22 cellular contexts compared by ENCODE assay signal in genomic region chr7:50400114-50400513, GRCh38. TPM values are rescaled to one million over a fixed set of nuclear protein-coding genes. Genes with fewer than 3 reads are reported as not detected.
DNase-seq lines count a peak whose midpoint lies in the region; ATAC-seq, FAIRE-seq and TF ChIP-seq lines count a peak whose summit lies in the region.
"Had no signal": no experiment of that assay in that cellular context is flagged by ENCODE, and none has a peak within 500 bp of the region (broad histone marks: within the 10 kb centered on the region; RNA-seq: fewer than 3 reads in every experiment).

No MANE protein-coding gene starts in this region.

- no peak overlapping the region for H2AK5ac ChIP-seq in H1 (ENCODE audit: low read depth, low read length)

- H2BK12ac ChIP-seq in H1 (ENCODE audit: low read depth, low read length) = no peak overlapping the region

- CTCF ChIA-PET in H1 (lab: Charles Lee; ENCODE audit: partially characterized antibody) = interaction anchor here (1.4 kb wide), 1 partner anchor 17 kb away, joined by 4 read pairs; no protein-coding TSS in a partner anchor

- H3K14ac ChIP-seq in H1 (ENCODE audit: insufficient read length) = no peak overlapping the region

- H3K79me2 ChIP-seq in H1 (ENCODE audit: control insufficient read depth in 1 of 2, insufficient read depth in 2 of 2, low read length in 2 of 2) (no peaks in the 10 kb centered on the region), parathyroid adenoma (no peaks in the 10 kb centered on the region)

- no peak for ATAC-seq in GM18870 (IDR thresholded peaks at IDR 0.05; ENCODE audit: unreplicated experiment)
- ATAC-seq: activated naive CD4-positive, alpha-beta T cell treated with anti-CD3 and anti-CD28 coated beads, Interleukin-2, amount 50 U/mL, for 72 hours; heart left ventricle; left colon; naive thymus-derived CD8-positive, alpha-beta T cell; right cardiac atrium had no signal

- no peak overlapping the region for H3K56ac ChIP-seq in H1 (replicated peaks; ENCODE audit: insufficient read length, low read depth, low read length)

- H3K4me2 ChIP-seq in H1 (ENCODE audit: insufficient read depth in 1 of 2, low read depth in 2 of 2, low read length in 2 of 2) (no peak overlapping the region), parathyroid adenoma (ENCODE audit: low read length) (peak overlapping the region; percentile 28)

- TF ChIP-seq RAD21 in H1 (IDR thresholded peaks at IDR 0.05 in 1 of 2, conservative IDR thresholded peaks at IDR 0.05 in 1 of 2; ENCODE audit: low read depth in 2 of 2, low read length in 2 of 2) = no peak

- no peaks in the 10 kb centered on the region for H3K9me3 ChIP-seq in H1 (ENCODE audit: insufficient read depth in 2 of 2, low read depth in 1 of 2, low read length in 1 of 2)
- no peaks in the 10 kb centered on the region for H3K9me3 ChIP-seq in parathyroid adenoma (ENCODE audit: control insufficient read depth, low read length)
- no peaks in the 10 kb centered on the region for H3K9me3 ChIP-seq in stomach
- H3K9me3 ChIP-seq: heart left ventricle, MG63, ovary had no signal

- no peak overlapping the region for H4K91ac ChIP-seq in H1 (replicated peaks; ENCODE audit: insufficient read length, low read length)

- no peak overlapping the region for H2AFZ ChIP-seq in H1 (ENCODE audit: low read length)
- H2AFZ ChIP-seq in parathyroid adenoma = no peak overlapping the region
- H2AFZ ChIP-seq: GM23248 had no signal

- H3K23ac ChIP-seq in H1 (ENCODE audit: insufficient read length) = no peak overlapping the region

- no peaks in the 10 kb centered on the region for H3K27me3 ChIP-seq in H1 (replicated peaks in 1 of 4; ENCODE audit: control insufficient read depth in 3 of 4, extremely low read depth in 1 of 4, insufficient read depth in 3 of 4, low read length in 3 of 4)
- no peaks in the 10 kb centered on the region for H3K27me3 ChIP-seq in parathyroid adenoma (ENCODE audit: control insufficient read depth, insufficient read depth, low read length)
- H3K27me3 ChIP-seq in stomach = peaks cover 3 to 42% (median 6%) of the 10 kb centered on the region in 3 donors
- H3K27me3 ChIP-seq: MG63, ovary had no signal

- H3K4me3 ChIP-seq in H1 (ENCODE audit: extremely low read depth in 1 of 4, insufficient read depth in 2 of 4, low read depth in 3 of 4, low read length in 4 of 4) (no peak overlapping the region), parathyroid adenoma (ENCODE audit: low read depth, low read length) (no peak overlapping the region), stomach (no peak overlapping the region)
- H3K4me3 ChIP-seq: GM23248, heart left ventricle, MG63, ovary had no signal

- H3K23me2 ChIP-seq in H1 (ENCODE audit: low read depth, low read length) = no peaks in the 10 kb centered on the region

- TF ChIP-seq POLR2A in H1 (IDR thresholded peaks at IDR 0.05; ENCODE audit: control extremely low read depth in 1 of 2, low read depth in 2 of 2, low read length in 2 of 2) = no peak
- no peak for TF ChIP-seq POLR2A in stomach (IDR thresholded peaks at IDR 0.05)

- TF ChIP-seq EP300 in H1 (IDR thresholded peaks at IDR 0.05; ENCODE audit: borderline replicate concordance in 1 of 2, low read depth in 2 of 2, low read length in 2 of 2) (no peak), stomach (IDR thresholded peaks at IDR 0.05) (no peak)

- intact Hi-C loops in stomach (cut with DNase I; ENCODE audit: low total_unique reads) = no loop called here

- H3K18ac ChIP-seq in H1 (ENCODE audit: extremely low read depth, low read length) = no peak overlapping the region

- POLR2A ChIA-PET in H1 (lab: Charles Lee; ENCODE audit: partially characterized antibody) = no interaction called here

- no peaks in the 10 kb centered on the region; the same call in 1 of the 2 replicates for H3K79me1 ChIP-seq in H1 (ENCODE audit: low read depth, low read length)

- no peaks in the 10 kb centered on the region for H4K20me1 ChIP-seq in H1 (replicated peaks in 1 of 2; ENCODE audit: control insufficient read depth in 1 of 2, insufficient read depth in 2 of 2, low read length in 2 of 2)

- FAIRE-seq in H1 (lab: Jason Lieb, UNC) = no peak
- FAIRE-seq: D721Med had no signal

- H4K8ac ChIP-seq in H1 (ENCODE audit: extremely low read depth, insufficient read depth, low read length) = peak overlapping the region; percentile 65

- H2BK5ac ChIP-seq in H1 (ENCODE audit: low read depth, low read length) = no peak overlapping the region

- TF ChIP-seq CTCF in H1 (IDR thresholded peaks at IDR 0.05; ENCODE audit: control extremely low read depth in 1 of 3, insufficient read depth in 1 of 3, low read depth in 1 of 3, low read length in 3 of 3) = no peak
- TF ChIP-seq CTCF in parathyroid adenoma (IDR thresholded peaks at IDR 0.05) = no peak
- TF ChIP-seq CTCF in stomach (IDR thresholded peaks at IDR 0.05) = no peak

- H3K4ac ChIP-seq in H1 (replicated peaks; ENCODE audit: insufficient read length, low read depth, low read length) = no peak overlapping the region

- no peak overlapping the region for H2BK20ac ChIP-seq in H1 (ENCODE audit: low read length)

- 94% methylated on average over 25 of the region's 41 CpGs; no CpG with 5 or more reads in 1 of the 2 experiments for WGBS in H1 (ENCODE audit: extremely low coverage in 1 of 2, insufficient coverage in 1 of 2, insufficient read length in 1 of 2, insufficient replicate concordance in 2 of 2, low coverage in 1 of 2, low lambda C conversion rate in 2 of 2, missing lambda C conversion rate in 1 of 2), 2 experiments
- 19 to 57% (median 22%) methylated on average over 28 to 41 of the region's 41 CpGs; no CpG with 5 or more reads in 1 of the 5 donors for WGBS in stomach, 5 donors

- H3K36me3 ChIP-seq in H1 (ENCODE audit: control insufficient read depth in 2 of 4, insufficient read depth in 4 of 4, low read length in 3 of 4) = no peaks in the 10 kb centered on the region
- H3K36me3 ChIP-seq in parathyroid adenoma (ENCODE audit: control insufficient read depth, insufficient read depth, low read length) = no peaks in the 10 kb centered on the region
- H3K36me3 ChIP-seq in stomach = peaks cover 0 to 19% (median 17%) of the 10 kb centered on the region in 4 donors
- H3K36me3 ChIP-seq: MG63, ovary had no signal

- no peaks in the 10 kb centered on the region for H3K4me1 ChIP-seq in H1 (replicated peaks in 1 of 4; ENCODE audit: control insufficient read depth in 3 of 4, insufficient read depth in 4 of 4, low read length in 3 of 4)
- H3K4me1 ChIP-seq in parathyroid adenoma = no peaks in the 10 kb centered on the region
- peaks cover 0 to 15% (median 4%) of the 10 kb centered on the region in 4 donors for H3K4me1 ChIP-seq in stomach

- no peak overlapping the region for H2BK120ac ChIP-seq in H1 (replicated peaks; ENCODE audit: low read depth, low read length)

- no peak overlapping the region for H2BK15ac ChIP-seq in H1 (ENCODE audit: low read length)

- H4K5ac ChIP-seq in H1 (ENCODE audit: insufficient read length, low read depth, low read length) = no peak overlapping the region

- DNase-seq in DMS 273 (lab: John Stamatoyannopoulos, UW; ENCODE audit: unreplicated experiment) = peak; percentile 66
- DNase-seq in ELF-1 (ENCODE audit: low read depth, low spot score) = peak; percentile 32
- no peak for DNase-seq in H1 (ENCODE audit: low read depth in 1 of 2, low spot score in 2 of 2)
- no peak for DNase-seq in stomach
- DNase-seq in AG08396 (ENCODE audit: low spot score) = no peak
- DNase-seq: activated CD4-positive, alpha-beta T cell treated with anti-CD3 and anti-CD28 coated beads, Interleukin-2, amount 10 ng/mL, durations not matched to agents 7 days and 5 days; GM23248; heart left ventricle; KBM-7; left colon; MG63; naive thymus-derived CD8-positive, alpha-beta T cell; ovary; right cardiac atrium; stimulated activated CD4-positive, alpha-beta T cell treated with anti-CD3 and anti-CD28 coated beads, Interleukin-12 subunit alpha, Interleukin-12 subunit beta, amount 100 ng/mL, for 4 hours; stimulated activated CD4-positive, alpha-beta T cell treated with anti-CD3 and anti-CD28 coated beads, Interleukin-4, amount 100 ng/mL, for 24 hours; stimulated activated naive CD4-positive, alpha-beta T cell treated with Interleukin-2 at 50 U/mL for 16 hours; T-helper 9 cell had no signal

- H3K9ac ChIP-seq in H1 (replicated peaks in 1 of 4; ENCODE audit: extremely low read depth in 1 of 4, low read depth in 3 of 4, low read length in 3 of 4) (no peak overlapping the region), parathyroid adenoma (no peak overlapping the region)
- H3K9ac ChIP-seq: GM23248 had no signal

- H3K27ac ChIP-seq in H1 (ENCODE audit: low read depth, low read length) (no peak overlapping the region), parathyroid adenoma (no peak overlapping the region), stomach (no peak overlapping the region)
- H3K27ac ChIP-seq: GM23248, heart left ventricle, ovary had no signal

TF ChIP-seq in H1, 55 proteins besides CTCF, POLR2A, EP300 and RAD21:
- TF ChIP-seq YY1 (IDR thresholded peaks at IDR 0.05; ENCODE audit: low read depth, low read length) (no peak), EZH2 (IDR thresholded peaks at IDR 0.05; ENCODE audit: low read depth, low read length, severe bottlenecking) (no peak), ZNF274 (IDR thresholded peaks at IDR 0.05; ENCODE audit: borderline replicate concordance, extremely low read depth, low read length) (no peak), CTBP2 (IDR thresholded peaks at IDR 0.05; ENCODE audit: borderline replicate concordance, insufficient read depth, insufficient read length, low read length) (no peak), CHD1 (IDR thresholded peaks at IDR 0.05; ENCODE audit: low read depth, low read length) (no peak), TBP (IDR thresholded peaks at IDR 0.05; ENCODE audit: low read depth, low read length) (no peak)

RNA-seq across cellular contexts. Expression of gene FIGNL1, which starts 50.0 kb away (rescaled TPM):
- 9.9 and 11.8 TPM in 2 replicates for total RNA-seq in H1 (2021; fragmentation: NEBNext Ultra II Directional; extraction: Animal tissue kit (Norgen Biotek cat#: 25700))
- polyA plus RNA-seq in H1 (2011; rRNA removed) (3.4 and 6.5 TPM in 2 replicates), stomach (1 to 10 TPM; 2.1 to 5.2 (median 3.2) TPM)
- polyA plus RNA-seq in H1 (2011; cell fraction: cytosol; rRNA removed) = 6.7 TPM
- 5.1 TPM for polyA plus RNA-seq in H1 (2011; cell fraction: nucleus; rRNA removed)
- polyA plus RNA-seq in H1 (2012, experiment 1 of 2) = 5.3 to 12.8 TPM (median 8.8 TPM) in 4 replicates
- polyA plus RNA-seq in H1 (2012, experiment 2 of 2) = 0.60 TPM
- polyA plus RNA-seq in H1 (2013, experiment 1 of 2) = 6.0 TPM
- 5.0 TPM for polyA plus RNA-seq in H1 (2013, experiment 2 of 2)
- polyA minus RNA-seq in H1 (2011; rRNA and poly(A)+ RNA removed) = 12.0 and 26.3 TPM in 2 replicates
- 10.3 TPM for polyA minus RNA-seq in H1 (2011; cell fraction: cytosol; rRNA and poly(A)+ RNA removed)
- 6.9 TPM for polyA minus RNA-seq in H1 (2011; cell fraction: nucleus; rRNA and poly(A)+ RNA removed)
- total RNA-seq in stomach = 10 to 100 TPM in 2 of 5 donors, 1 to 10 TPM in 2, under 1 TPM in 1; 0.29 to 32.1 (median 6.4) TPM

Comparison
In these comparisons a context has a peak if more than half of its experiments do, and no peak if none do; other contexts are left out.
1. DNase-seq: peak in DMS 273 (single experiment) and ELF-1 (single experiment); none in H1 (0 of 2), stomach (single experiment) and AG08396 (single experiment).